Comparison of ENCODE assay signal across 19 cellular contexts in genomic region chr1:169588785-169589485, GRCh38. TPM values are rescaled to one million over a fixed set of nuclear protein-coding genes. Genes with fewer than 3 reads are reported as not detected.
A peak's percentile ranks its signal among the peaks of the same experiment; 100 is the strongest.
DNase-seq lines count a peak whose midpoint lies in the region; ATAC-seq lines count a peak whose summit lies in the region.
"Had no signal": no experiment of that assay in that cellular context is flagged by ENCODE, and none has a peak within 500 bp of the region (broad histone marks: within the 10 kb centered on the region; RNA-seq: fewer than 3 reads in every experiment).

No MANE protein-coding gene starts in this region.

- H3K9me3 ChIP-seq in T-helper 17 cell (ENCODE audit: control insufficient read depth, low read length, poor library complexity, severe bottlenecking) = no peaks in the 10 kb centered on the region
- H3K9me3 ChIP-seq: A549; BLaER1 treated with 17β-estradiol and CSF1 and Interleukin-3, amounts not matched to agents 10 nM and 100 nM had no signal

- H3K4me1 Mint-ChIP-seq in activated CD8-positive, alpha-beta memory T cell treated with anti-CD3 and anti-CD28 coated beads, Interleukin-2, amount 10 ng/mL, durations not matched to agents 7 days and 5 days = peaks cover 55% of the 10 kb centered on the region
- H3K4me1 Mint-ChIP-seq in T-helper 17 cell = peaks cover 27% of the 10 kb centered on the region
- peaks cover 46% of the 10 kb centered on the region for H3K4me1 Mint-ChIP-seq in activated naive CD8-positive, alpha-beta T cell treated with anti-CD3 and anti-CD28 coated beads, Interleukin-2, amount 10 ng/mL, durations not matched to agents 7 days and 5 days

- ATAC-seq in activated CD8-positive, alpha-beta memory T cell treated with anti-CD3 and anti-CD28 coated beads, Interleukin-2, amount 10 ng/mL, durations not matched to agents 7 days and 5 days = peak; percentile 31
- ATAC-seq in T-helper 17 cell (no peak), HG03571 (IDR thresholded peaks at IDR 0.05; ENCODE audit: unreplicated experiment) (no peak), HG03354 (IDR thresholded peaks at IDR 0.05; ENCODE audit: poor library complexity, severe bottlenecking, unreplicated experiment) (no peak)
- ATAC-seq in activated naive CD8-positive, alpha-beta T cell treated with anti-CD3 and anti-CD28 coated beads, Interleukin-2, amount 10 ng/mL, durations not matched to agents 7 days and 5 days (ENCODE audit: low read depth) = peak; percentile 29
- ATAC-seq: A549; Right ventricle myocardium inferior; stimulated activated memory B cell treated with anti-CD40 and anti-IgM and Interleukin-4, amounts not matched to agents 10 μg/mL and 1 μg/mL and 100 μg/mL, for 72 hours had no signal

- H3K27me3 Mint-ChIP-seq in activated CD8-positive, alpha-beta memory T cell treated with anti-CD3 and anti-CD28 coated beads, Interleukin-2, amount 10 ng/mL, durations not matched to agents 7 days and 5 days = no peaks in the 10 kb centered on the region
- peaks cover 14% of the 10 kb centered on the region for H3K27me3 Mint-ChIP-seq in T-helper 17 cell
- H3K27me3 Mint-ChIP-seq in activated naive CD8-positive, alpha-beta T cell treated with anti-CD3 and anti-CD28 coated beads, Interleukin-2, amount 10 ng/mL, durations not matched to agents 7 days and 5 days = no peaks in the 10 kb centered on the region

- H3K4me3 Mint-ChIP-seq in activated CD8-positive, alpha-beta memory T cell treated with anti-CD3 and anti-CD28 coated beads, Interleukin-2, amount 10 ng/mL, durations not matched to agents 7 days and 5 days = no peak overlapping the region
- H3K4me3 Mint-ChIP-seq in T-helper 17 cell = peak overlapping the region; percentile 64
- peak overlapping the region; percentile 6 for H3K4me3 Mint-ChIP-seq in activated naive CD8-positive, alpha-beta T cell treated with anti-CD3 and anti-CD28 coated beads, Interleukin-2, amount 10 ng/mL, durations not matched to agents 7 days and 5 days
- H3K4me3 Mint-ChIP-seq: stimulated activated memory B cell treated with anti-CD40 and anti-IgM and Interleukin-4, amounts not matched to agents 10 μg/mL and 1 μg/mL and 100 μg/mL, for 72 hours; type B pancreatic cell had no signal

- CTCF ChIA-PET in activated CD8-positive, alpha-beta memory T cell treated with anti-CD3 and anti-CD28 coated beads, Interleukin-2, amount 10 ng/mL, durations not matched to agents 7 days and 5 days (lab: Charles Lee) = no interaction called here

- peak; percentile 54 for DNase-seq in activated CD8-positive, alpha-beta memory T cell treated with anti-CD3 and anti-CD28 coated beads, Interleukin-2, amount 10 ng/mL, durations not matched to agents 7 days and 5 days
- no peak for DNase-seq in activated CD8-positive, alpha-beta memory T cell treated with anti-CD3 and anti-CD28 coated beads for 24 hours
- DNase-seq in T-helper 17 cell (no peak), medulla oblongata (ENCODE audit: extremely low spot score) (no peak)
- DNase-seq in activated naive CD8-positive, alpha-beta T cell treated with anti-CD3 and anti-CD28 coated beads, Interleukin-2, amount 10 ng/mL, durations not matched to agents 7 days and 5 days = no peak
- DNase-seq in stimulated activated CD4-positive, alpha-beta T cell treated with anti-CD3 and anti-CD28 coated beads, Interleukin-4, amount 100 ng/mL, for 24 hours = peak; percentile 44
- DNase-seq: DMS79, MM.1S, NCI-H187, NCI-H446 treated with DMSO at 0.1 percent for 48 hours had no signal

- no peak overlapping the region for H3K27ac Mint-ChIP-seq in activated CD8-positive, alpha-beta memory T cell treated with anti-CD3 and anti-CD28 coated beads, Interleukin-2, amount 10 ng/mL, durations not matched to agents 7 days and 5 days
- peak overlapping the region; percentile 85 for H3K27ac Mint-ChIP-seq in T-helper 17 cell
- peak overlapping the region; percentile 40 for H3K27ac Mint-ChIP-seq in activated naive CD8-positive, alpha-beta T cell treated with anti-CD3 and anti-CD28 coated beads, Interleukin-2, amount 10 ng/mL, durations not matched to agents 7 days and 5 days
- H3K27ac Mint-ChIP-seq: stimulated activated memory B cell treated with anti-CD40 and anti-IgM and Interleukin-4, amounts not matched to agents 10 μg/mL and 1 μg/mL and 100 μg/mL, for 72 hours; type B pancreatic cell had no signal

- POLR2A ChIA-PET in activated naive CD8-positive, alpha-beta T cell treated with anti-CD3 and anti-CD28 coated beads, Interleukin-2, amount 10 ng/mL, durations not matched to agents 7 days and 5 days (lab: Charles Lee) = no interaction called here

- H3K9me3 Mint-ChIP-seq in activated CD8-positive, alpha-beta memory T cell treated with anti-CD3 and anti-CD28 coated beads, Interleukin-2, amount 10 ng/mL, durations not matched to agents 7 days and 5 days (ENCODE audit: low read depth) = no peaks in the 10 kb centered on the region
- no peaks in the 10 kb centered on the region for H3K9me3 Mint-ChIP-seq in activated naive CD8-positive, alpha-beta T cell treated with anti-CD3 and anti-CD28 coated beads, Interleukin-2, amount 10 ng/mL, durations not matched to agents 7 days and 5 days
- H3K9me3 Mint-ChIP-seq: stimulated activated memory B cell treated with anti-CD40 and anti-IgM and Interleukin-4, amounts not matched to agents 10 μg/mL and 1 μg/mL and 100 μg/mL, for 72 hours; type B pancreatic cell had no signal

- no peaks in the 10 kb centered on the region for H3K36me3 Mint-ChIP-seq in activated CD8-positive, alpha-beta memory T cell treated with anti-CD3 and anti-CD28 coated beads, Interleukin-2, amount 10 ng/mL, durations not matched to agents 7 days and 5 days
- H3K36me3 Mint-ChIP-seq in T-helper 17 cell (ENCODE audit: low read depth) = no peaks in the 10 kb centered on the region
- no peaks in the 10 kb centered on the region for H3K36me3 Mint-ChIP-seq in activated naive CD8-positive, alpha-beta T cell treated with anti-CD3 and anti-CD28 coated beads, Interleukin-2, amount 10 ng/mL, durations not matched to agents 7 days and 5 days
- H3K36me3 Mint-ChIP-seq: stimulated activated memory B cell treated with anti-CD40 and anti-IgM and Interleukin-4, amounts not matched to agents 10 μg/mL and 1 μg/mL and 100 μg/mL, for 72 hours; type B pancreatic cell had no signal

RNA-seq across cellular contexts. Expression of gene F5, which starts 2.7 kb away (rescaled TPM):
- total RNA-seq in activated CD8-positive, alpha-beta memory T cell treated with anti-CD3 and anti-CD28 coated beads, Interleukin-2, amount 10 ng/mL, durations not matched to agents 7 days and 5 days = 10 to 100 TPM in 1 of 2 experiments, 1 to 10 TPM in 1; 3.1 to 14.0 TPM
- 10 to 100 TPM; 24.3 to 33.0 TPM for total RNA-seq in T-helper 17 cell
- 1 to 10 TPM in 1 of 2 experiments, under 1 TPM in 1; 0.99 to 1.3 TPM for total RNA-seq in activated naive CD8-positive, alpha-beta T cell treated with anti-CD3 and anti-CD28 coated beads, Interleukin-2, amount 10 ng/mL, durations not matched to agents 7 days and 5 days
- total RNA-seq: fibroblast of villous mesenchyme, osteoblast had no signal

RNA-seq across cellular contexts. Expression of gene SELP, which starts 41.0 kb away (rescaled TPM):
- total RNA-seq in activated CD8-positive, alpha-beta memory T cell treated with anti-CD3 and anti-CD28 coated beads, Interleukin-2, amount 10 ng/mL, durations not matched to agents 7 days and 5 days = under 1 TPM in 1 of 2 experiments, not detected in 1; 0.18 TPM
- total RNA-seq in T-helper 17 cell = 10 to 100 TPM in 1 of 2 donors, 1 to 10 TPM in 1; 2.3 to 35.4 TPM
- under 1 TPM; 0.45 to 0.83 TPM for total RNA-seq in activated naive CD8-positive, alpha-beta T cell treated with anti-CD3 and anti-CD28 coated beads, Interleukin-2, amount 10 ng/mL, durations not matched to agents 7 days and 5 days
- total RNA-seq: fibroblast of villous mesenchyme, osteoblast had no signal

Comparison
In these comparisons a context has a peak if more than half of its experiments do, and no peak if none do; other contexts are left out.
1. DNase-seq: peak in activated CD8-positive, alpha-beta memory T cell treated with anti-CD3 and anti-CD28 coated beads, Interleukin-2, amount 10 ng/mL, durations not matched to agents 7 days and 5 days (single experiment) and stimulated activated CD4-positive, alpha-beta T cell treated with anti-CD3 and anti-CD28 coated beads, Interleukin-4, amount 100 ng/mL, for 24 hours (single experiment); none in activated CD8-positive, alpha-beta memory T cell treated with anti-CD3 and anti-CD28 coated beads for 24 hours (single experiment), T-helper 17 cell (0 of 3), activated naive CD8-positive, alpha-beta T cell treated with anti-CD3 and anti-CD28 coated beads, Interleukin-2, amount 10 ng/mL, durations not matched to agents 7 days and 5 days (single experiment) and medulla oblongata (single experiment).
2. ATAC-seq: peak in activated CD8-positive, alpha-beta memory T cell treated with anti-CD3 and anti-CD28 coated beads, Interleukin-2, amount 10 ng/mL, durations not matched to agents 7 days and 5 days (single experiment) and activated naive CD8-positive, alpha-beta T cell treated with anti-CD3 and anti-CD28 coated beads, Interleukin-2, amount 10 ng/mL, durations not matched to agents 7 days and 5 days (single experiment); none in T-helper 17 cell (single experiment), HG03571 (single experiment) and HG03354 (single experiment).